1 cellular context compared by ENCODE assay signal in the genomic region with DNA sequence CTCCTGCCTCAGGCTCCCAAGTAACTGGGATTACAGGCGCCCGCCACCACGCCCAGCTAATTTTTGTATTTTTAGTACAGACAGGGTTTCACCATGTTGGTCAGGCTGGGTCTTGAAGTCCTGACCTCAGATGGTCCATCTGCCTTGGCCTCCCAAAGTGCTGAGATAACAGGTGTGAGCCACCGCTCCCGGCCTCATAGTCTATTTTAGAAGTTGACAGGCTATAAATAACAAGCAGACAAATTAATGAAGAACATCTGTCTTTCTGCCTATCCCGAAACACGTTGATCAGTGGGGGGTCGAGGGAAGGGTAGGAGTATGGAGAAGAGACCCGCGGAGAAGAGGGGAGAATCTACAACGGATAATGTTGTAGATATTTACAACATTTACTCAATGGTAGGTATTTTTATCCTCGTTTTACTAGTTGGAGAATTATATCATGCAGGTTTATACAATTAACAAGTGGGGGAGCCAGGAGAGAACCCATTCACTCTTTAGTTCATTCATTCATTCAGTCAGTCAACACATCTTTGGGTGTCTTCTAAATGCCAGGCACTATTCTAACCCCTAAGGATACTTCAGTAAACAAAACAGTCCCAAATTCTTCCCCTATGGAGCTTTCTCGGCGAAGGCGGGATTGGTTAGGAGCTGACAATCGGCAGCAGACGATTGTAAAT.
A peak's percentile ranks its signal among the peaks of the same experiment; 100 is the strongest.
TF ChIP-seq lines count a peak whose summit lies in the region.

No MANE protein-coding gene starts in this region.

TF ChIP-seq in K562, 482 proteins besides CTCF, POLR2A, EP300 and RAD21:
- TF ChIP-seq MEF2A (IDR thresholded peaks at IDR 0.05; ENCODE audit: control insufficient read depth, low read depth, low read length), result peak; percentile 57; the same call in 1 of the 2 replicates
- peak; percentile 95 for TF ChIP-seq ZNF24 (IDR thresholded peaks at IDR 0.05)
- TF ChIP-seq WHSC1 (IDR thresholded peaks at IDR 0.05; ENCODE audit: low read length), result no peak
- TF ChIP-seq GABPA (tag; conservative IDR thresholded peaks at IDR 0.05; ENCODE audit: low read depth), result 0 out of 2 replicates have a peak, but pooled peaks have one; percentile 18
- peak; percentile 53 for TF ChIP-seq MEIS2 (IDR thresholded peaks at IDR 0.05; ENCODE audit: partially characterized antibody)
- TF ChIP-seq ZNF431 (CRISPR knock-in tag; IDR thresholded peaks at IDR 0.05), result 0 out of 2 replicates have a peak, but pooled peaks have one; percentile 23
- TF ChIP-seq SIRT6 (IDR thresholded peaks at IDR 0.05; ENCODE audit: low read depth, low read length), result no peak
- TF ChIP-seq ZNF232 (CRISPR knock-in tag; IDR thresholded peaks at IDR 0.05), result 0 out of 2 replicates have a peak, but pooled peaks have one; percentile 12
- TF ChIP-seq, protein P1, sequence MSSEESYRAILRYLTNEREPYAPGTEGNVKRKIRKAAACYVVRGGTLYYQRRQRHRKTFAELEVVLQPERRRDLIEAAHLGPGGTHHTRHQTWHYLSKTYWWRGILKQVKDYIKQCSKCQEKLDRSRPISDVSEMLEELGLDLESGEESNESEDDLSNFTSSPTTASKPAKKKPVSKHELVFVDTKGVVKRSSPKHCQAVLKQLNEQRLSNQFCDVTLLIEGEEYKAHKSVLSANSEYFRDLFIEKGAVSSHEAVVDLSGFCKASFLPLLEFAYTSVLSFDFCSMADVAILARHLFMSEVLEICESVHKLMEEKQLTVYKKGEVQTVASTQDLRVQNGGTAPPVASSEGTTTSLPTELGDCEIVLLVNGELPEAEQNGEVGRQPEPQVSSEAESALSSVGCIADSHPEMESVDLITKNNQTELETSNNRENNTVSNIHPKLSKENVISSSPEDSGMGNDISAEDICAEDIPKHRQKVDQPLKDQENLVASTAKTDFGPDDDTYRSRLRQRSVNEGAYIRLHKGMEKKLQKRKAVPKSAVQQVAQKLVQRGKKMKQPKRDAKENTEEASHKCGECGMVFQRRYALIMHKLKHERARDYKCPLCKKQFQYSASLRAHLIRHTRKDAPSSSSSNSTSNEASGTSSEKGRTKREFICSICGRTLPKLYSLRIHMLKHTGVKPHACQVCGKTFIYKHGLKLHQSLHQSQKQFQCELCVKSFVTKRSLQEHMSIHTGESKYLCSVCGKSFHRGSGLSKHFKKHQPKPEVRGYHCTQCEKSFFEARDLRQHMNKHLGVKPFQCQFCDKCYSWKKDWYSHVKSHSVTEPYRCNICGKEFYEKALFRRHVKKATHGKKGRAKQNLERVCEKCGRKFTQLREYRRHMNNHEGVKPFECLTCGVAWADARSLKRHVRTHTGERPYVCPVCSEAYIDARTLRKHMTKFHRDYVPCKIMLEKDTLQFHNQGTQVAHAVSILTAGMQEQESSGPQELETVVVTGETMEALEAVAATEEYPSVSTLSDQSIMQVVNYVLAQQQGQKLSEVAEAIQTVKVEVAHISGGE (CRISPR knock-in tag; IDR thresholded peaks at IDR 0.05), result 0 out of 6 replicates have a peak, but pooled peaks of 1 of the 3 experiments have one; percentile 6
- TF ChIP-seq, protein P2, sequence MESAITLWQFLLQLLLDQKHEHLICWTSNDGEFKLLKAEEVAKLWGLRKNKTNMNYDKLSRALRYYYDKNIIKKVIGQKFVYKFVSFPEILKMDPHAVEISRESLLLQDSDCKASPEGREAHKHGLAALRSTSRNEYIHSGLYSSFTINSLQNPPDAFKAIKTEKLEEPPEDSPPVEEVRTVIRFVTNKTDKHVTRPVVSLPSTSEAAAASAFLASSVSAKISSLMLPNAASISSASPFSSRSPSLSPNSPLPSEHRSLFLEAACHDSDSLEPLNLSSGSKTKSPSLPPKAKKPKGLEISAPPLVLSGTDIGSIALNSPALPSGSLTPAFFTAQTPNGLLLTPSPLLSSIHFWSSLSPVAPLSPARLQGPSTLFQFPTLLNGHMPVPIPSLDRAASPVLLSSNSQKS (CRISPR knock-in tag; IDR thresholded peaks at IDR 0.05), result no peak
- TF ChIP-seq, protein P3, sequence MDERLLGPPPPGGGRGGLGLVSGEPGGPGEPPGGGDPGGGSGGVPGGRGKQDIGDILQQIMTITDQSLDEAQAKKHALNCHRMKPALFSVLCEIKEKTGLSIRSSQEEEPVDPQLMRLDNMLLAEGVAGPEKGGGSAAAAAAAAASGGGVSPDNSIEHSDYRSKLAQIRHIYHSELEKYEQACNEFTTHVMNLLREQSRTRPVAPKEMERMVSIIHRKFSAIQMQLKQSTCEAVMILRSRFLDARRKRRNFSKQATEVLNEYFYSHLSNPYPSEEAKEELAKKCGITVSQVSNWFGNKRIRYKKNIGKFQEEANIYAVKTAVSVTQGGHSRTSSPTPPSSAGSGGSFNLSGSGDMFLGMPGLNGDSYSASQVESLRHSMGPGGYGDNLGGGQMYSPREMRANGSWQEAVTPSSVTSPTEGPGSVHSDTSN (CRISPR knock-in tag; IDR thresholded peaks at IDR 0.05; ENCODE audit: low read depth), result no peak
- TF ChIP-seq, protein P3 (tag; conservative IDR thresholded peaks at IDR 0.05; ENCODE audit: low read depth), result 0 out of 2 replicates have a peak, but pooled peaks have one; percentile 30
